ENCODE assay signal across 19 cellular contexts in genomic region chr11:115348404-115348803, GRCh38.
A peak's percentile ranks its signal among the peaks of the same experiment; 100 is the strongest.
DNase-seq lines count a peak whose midpoint lies in the region; ATAC-seq and TF ChIP-seq lines count a peak whose summit lies in the region.
"Had no signal": no experiment of that assay in that cellular context is flagged by ENCODE, and none has a peak within 500 bp of the region (broad histone marks: within the 10 kb centered on the region; RNA-seq: fewer than 3 reads in every experiment).

No MANE protein-coding gene starts in this region.

- H3K27ac ChIP-seq in left lung, result no peak overlapping the region
- no peak overlapping the region for H3K27ac ChIP-seq in substantia nigra (ENCODE audit: low read depth, low read length, poor library complexity, severe bottlenecking)
- H3K27ac ChIP-seq: BLaER1, KMS-11, SJCRH30 had no signal

- H3K9me3 Mint-ChIP-seq in activated CD4-positive, alpha-beta T cell treated with anti-CD3 and anti-CD28 coated beads for 36 hours (ENCODE audit: low read depth), result no peaks in the 10 kb centered on the region
- H3K9me3 Mint-ChIP-seq: CD4-positive, alpha-beta T cell; T-cell had no signal

- no peaks in the 10 kb centered on the region for H3K9me3 ChIP-seq in left lung
- H3K9me3 ChIP-seq: BLaER1, SJCRH30 had no signal

- no peak overlapping the region for H3K27ac Mint-ChIP-seq in activated CD4-positive, alpha-beta T cell treated with anti-CD3 and anti-CD28 coated beads for 36 hours
- H3K27ac Mint-ChIP-seq: CD4-positive, alpha-beta T cell; T-cell had no signal

- H3K36me3 Mint-ChIP-seq in activated CD4-positive, alpha-beta T cell treated with anti-CD3 and anti-CD28 coated beads for 36 hours (ENCODE audit: low read depth), result no peaks in the 10 kb centered on the region
- H3K36me3 Mint-ChIP-seq: T-cell had no signal

- H3K4me3 ChIP-seq in left lung, result no peak overlapping the region
- H3K4me3 ChIP-seq: BLaER1, SJCRH30 had no signal

- H3K4me1 ChIP-seq in left lung, result peaks cover 0 to 2% of the 10 kb centered on the region in 2 donors
- H3K4me1 ChIP-seq: SJCRH30 had no signal

- H3K36me3 ChIP-seq in left lung, result no peaks in the 10 kb centered on the region
- H3K36me3 ChIP-seq: BLaER1, SJCRH30 had no signal

- peak; percentile 100 for DNase-seq in DMS79 treated with DMSO at 0.1 percent for 48 hours (lab: John Stamatoyannopoulos, UW)
- DNase-seq in NCI-H1105 treated with DMSO at 0.1 percent for 48 hours (lab: John Stamatoyannopoulos, UW), result peak; percentile 93
- peak; percentile 76 for DNase-seq in NCI-H2107 treated with DMSO at 0.1 percent for 48 hours (lab: John Stamatoyannopoulos, UW; ENCODE audit: unreplicated experiment)
- no peak for DNase-seq in left lung
- no peak for DNase-seq in activated CD4-positive, alpha-beta T cell treated with anti-CD3 and anti-CD28 coated beads for 36 hours
- DNase-seq in hepatic stellate cell (ENCODE audit: low spot score), result no peak
- DNase-seq in substantia nigra (lab: John Stamatoyannopoulos, UW), result no peak
- DNase-seq: CD4-positive, alpha-beta T cell; COR-L47; DMS 273 treated with DMSO at 0.1 percent for 48 hours; IMR-90; NCI-H2081 treated with DMSO at 0.1 percent for 48 hours; NCI-H524 treated with DMSO at 0.1 percent for 48 hours; SJCRH30; T-cell had no signal

- no peaks in the 10 kb centered on the region for H3K27me3 ChIP-seq in left lung
- H3K27me3 ChIP-seq: BLaER1, SJCRH30 had no signal

- ATAC-seq in left lung, result peak; percentile 87
- ATAC-seq in activated CD4-positive, alpha-beta T cell treated with anti-CD3 and anti-CD28 coated beads for 36 hours, result no peak
- ATAC-seq: HCT116, Panc1, T-cell had no signal

- intact Hi-C loops in left lung (cut with DNase I), result no loop called here
- intact Hi-C loops in activated CD4-positive, alpha-beta T cell treated with anti-CD3 and anti-CD28 coated beads for 36 hours (cut with DNase I, micrococcal nuclease), result no loop called here

- POLR2A ChIA-PET in activated CD4-positive, alpha-beta T cell treated with anti-CD3 and anti-CD28 coated beads for 36 hours (lab: Charles Lee), result no interaction called here

- H3K4me1 Mint-ChIP-seq in activated CD4-positive, alpha-beta T cell treated with anti-CD3 and anti-CD28 coated beads for 36 hours, result no peaks in the 10 kb centered on the region
- H3K4me1 Mint-ChIP-seq: T-cell had no signal

- no peak overlapping the region for H3K4me3 Mint-ChIP-seq in activated CD4-positive, alpha-beta T cell treated with anti-CD3 and anti-CD28 coated beads for 36 hours
- H3K4me3 Mint-ChIP-seq: CD4-positive, alpha-beta T cell; T-cell had no signal

- peaks cover 8% of the 10 kb centered on the region for H3K27me3 Mint-ChIP-seq in activated CD4-positive, alpha-beta T cell treated with anti-CD3 and anti-CD28 coated beads for 36 hours

- CTCF ChIA-PET in activated CD4-positive, alpha-beta T cell treated with anti-CD3 and anti-CD28 coated beads for 36 hours (lab: Charles Lee), result no interaction called here

- TF ChIP-seq CTCF in left lung (IDR thresholded peaks at IDR 0.05), result no peak

Comparison
In these comparisons a context has a peak if more than half of its experiments do, and no peak if none do; other contexts are left out.
1. DNase-seq: peak in DMS79 treated with DMSO at 0.1 percent for 48 hours (single experiment), NCI-H1105 treated with DMSO at 0.1 percent for 48 hours (single experiment) and NCI-H2107 treated with DMSO at 0.1 percent for 48 hours (single experiment); none in left lung (0 of 2), activated CD4-positive, alpha-beta T cell treated with anti-CD3 and anti-CD28 coated beads for 36 hours (single experiment), hepatic stellate cell (single experiment) and substantia nigra (0 of 49).